In the genomic region with DNA sequence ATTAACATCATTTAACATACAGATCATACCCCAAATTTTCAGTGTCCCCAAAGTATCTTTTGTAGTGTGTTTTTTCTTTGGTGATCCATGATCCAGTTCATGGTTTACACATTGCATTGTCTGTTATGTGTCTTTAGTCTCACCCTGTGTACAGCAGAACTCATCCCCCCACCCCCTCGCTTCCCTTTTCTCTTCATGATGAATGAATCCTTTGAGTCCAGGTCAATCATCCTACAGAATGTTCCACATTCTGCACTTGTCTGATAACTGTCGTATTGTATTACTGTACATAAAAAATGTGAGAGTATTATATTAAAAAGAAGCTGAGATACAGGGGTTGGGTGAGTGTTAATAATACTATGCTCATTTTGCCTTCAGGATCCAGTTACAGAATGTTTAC, we compare ENCODE assay signal across 29 cellular contexts.
"Had no signal": no experiment of that assay in that cellular context is flagged by ENCODE, and none has a peak within 500 bp of the region (broad histone marks: within the 10 kb centered on the region; RNA-seq: fewer than 3 reads in every experiment).

No MANE protein-coding gene starts in this region.

- DNase-seq: kidney glomerular epithelial cell; left colon; left lung; lower lobe of right lung; mammary epithelial cell; mesendoderm; naive B cell; natural killer cell; nephron progenitor cell; ovary; posterior cingulate gyrus; retina; right cardiac atrium; stimulated activated CD4-positive, alpha-beta T cell treated with anti-CD3 and anti-CD28 coated beads, Interleukin-12 subunit alpha, Interleukin-12 subunit beta, amount 100 ng/mL, for 4 hours; stimulated activated CD4-positive, alpha-beta T cell treated with anti-CD3 and anti-CD28 coated beads, Interleukin-15, amount 100 ng/mL, for 24 hours; stimulated activated CD4-positive, alpha-beta T cell treated with anti-CD3 and anti-CD28 coated beads, Interleukin-2, amount 100 ng/mL, for 24 hours; stimulated activated CD4-positive, alpha-beta T cell treated with anti-CD3 and anti-CD28 coated beads, Interleukin-4, amount 100 ng/mL, for 1 hour; stimulated activated naive B cell treated with anti-CD40 and anti-IgM and Interleukin-4, amounts not matched to agents 10 μg/mL and 1 μg/mL and 100 μg/mL, for 72 hours; stimulated activated naive CD8-positive, alpha-beta T cell treated with anti-CD3 and anti-CD28 coated beads, Interleukin-15, Interleukin-2, amounts not matched to agents 100 U/mL and 50 U/mL, for 24 hours; stomach; testis; thyroid gland; transverse colon; upper lobe of left lung had no signal

- H3K27ac ChIP-seq: hepatocyte, left lung, lower lobe of right lung, ovary, prostate gland, skin epidermis, stomach, testis, thyroid gland, transverse colon, upper lobe of left lung, vagina had no signal

- ATAC-seq: left colon; left lung; lower lobe of right lung; natural killer cell; right cardiac atrium; sciatic nerve; stimulated activated naive B cell treated with anti-CD40 and anti-IgM and Interleukin-4, amounts not matched to agents 10 μg/mL and 1 μg/mL and 100 μg/mL, for 72 hours; stimulated activated naive CD8-positive, alpha-beta T cell treated with anti-CD3 and anti-CD28 coated beads, Interleukin-15, Interleukin-2, amounts not matched to agents 100 U/mL and 50 U/mL, for 24 hours had no signal

- H3K4me3 ChIP-seq: hepatocyte, left lung, lower lobe of right lung, ovary, prostate gland, skin epidermis, stomach, testis, thyroid gland, transverse colon, upper lobe of left lung, vagina had no signal

- H3K4me1 ChIP-seq: prostate gland, thyroid gland, vagina had no signal

- H3K36me3 ChIP-seq: ovary had no signal

- H3K27me3 ChIP-seq: hepatocyte, left lung, ovary, stomach, testis, thyroid gland, transverse colon, upper lobe of left lung, vagina had no signal

- H3K9me3 ChIP-seq: left lung, lower lobe of right lung, ovary, prostate gland, stomach, testis, thyroid gland, transverse colon, upper lobe of left lung, vagina had no signal
